ENCODE assay signal across 11 cellular contexts in genomic region chr14:65373011-65373670, GRCh38. TPM values are rescaled to one million over a fixed set of nuclear protein-coding genes. Genes with fewer than 3 reads are reported as not detected.
DNase-seq lines count a peak whose midpoint lies in the region; ATAC-seq, FAIRE-seq and TF ChIP-seq lines count a peak whose summit lies in the region.
"Had no signal": no experiment of that assay in that cellular context is flagged by ENCODE, and none has a peak within 500 bp of the region (broad histone marks: within the 10 kb centered on the region; RNA-seq: fewer than 3 reads in every experiment).

No MANE protein-coding gene starts in this region.

- H3K9me3 ChIP-seq in mucosa of stomach (ENCODE audit: control insufficient read depth, low read length) (no peaks in the 10 kb centered on the region), heart right ventricle (no peaks in the 10 kb centered on the region)

- ATAC-seq in HG03457 (IDR thresholded peaks at IDR 0.05; ENCODE audit: unreplicated experiment) (no peak), heart right ventricle (no peak), HG03520 (IDR thresholded peaks at IDR 0.05; ENCODE audit: unreplicated experiment) (no peak)

- H3K4me3 Mint-ChIP-seq in activated T-helper 2 cell treated with anti-CD3 and anti-CD28 coated beads, Interferon-gamma antibody, Interleukin-2, Interleukin-4, amounts not matched to agents 10 μg/mL and 5 μg/mL and 100 μg/mL, durations not matched to agents 14 hours and 24 hours and 36 hours (ENCODE audit: low read depth): peak overlapping the region; percentile 22

- H3K36me3 ChIP-seq in mucosa of stomach (ENCODE audit: control insufficient read depth, insufficient read depth, low read length): no peaks in the 10 kb centered on the region
- no peaks in the 10 kb centered on the region for H3K36me3 ChIP-seq in heart right ventricle

- H3K27me3 ChIP-seq in mucosa of stomach (ENCODE audit: control insufficient read depth, insufficient read depth, low read length) (no peaks in the 10 kb centered on the region), heart right ventricle (peaks cover 0 to 12% (median 5%) of the 10 kb centered on the region in 7 donors)

- intact Hi-C loops in activated T-helper 2 cell treated with anti-CD3 and anti-CD28 coated beads, Interferon-gamma antibody, Interleukin-2, Interleukin-4, amounts not matched to agents 10 μg/mL and 5 μg/mL and 100 μg/mL, durations not matched to agents 14 hours and 24 hours and 36 hours (cut with micrococcal nuclease): loop anchor here (5.0 kb wide), 1 partner anchor 39 kb away; the partner anchor contains the start of gene FUT8
- intact Hi-C loops in heart right ventricle (cut with DNase I): no loop called here

- H3K27ac Mint-ChIP-seq in activated T-helper 2 cell treated with anti-CD3 and anti-CD28 coated beads, Interferon-gamma antibody, Interleukin-2, Interleukin-4, amounts not matched to agents 10 μg/mL and 5 μg/mL and 100 μg/mL, durations not matched to agents 14 hours and 24 hours and 36 hours: no peak overlapping the region

- H3K27me3 Mint-ChIP-seq in activated T-helper 2 cell treated with anti-CD3 and anti-CD28 coated beads, Interferon-gamma antibody, Interleukin-2, Interleukin-4, amounts not matched to agents 10 μg/mL and 5 μg/mL and 100 μg/mL, durations not matched to agents 14 hours and 24 hours and 36 hours (ENCODE audit: low read depth): no peaks in the 10 kb centered on the region

- DNase-seq in AG10803 (ENCODE audit: low read depth) (no peak), GM12892 (ENCODE audit: insufficient read length) (no peak), heart right ventricle (no peak), Kasumi-1 (lab: John Stamatoyannopoulos, UW) (no peak)
- DNase-seq in activated T-helper 2 cell treated with anti-CD3 and anti-CD28 coated beads, Interferon-gamma antibody, Interleukin-2, Interleukin-4, amounts not matched to agents 10 μg/mL and 5 μg/mL and 100 μg/mL, durations not matched to agents 14 hours and 24 hours and 36 hours (ENCODE audit: low spot score): no peak
- DNase-seq: activated T-cell treated with anti-CD3 and anti-CD28 coated beads, Interleukin-2, amount 50 U/mL, for 1 hour; AML-193; RPMI8226 had no signal

- TF ChIP-seq POLR2A in GM12892 (IDR thresholded peaks at IDR 0.05; ENCODE audit: low read depth, low read length): no peak

- TF ChIP-seq CTCF in AG10803 (conservative IDR thresholded peaks at IDR 0.05; ENCODE audit: low read length) (no peak), heart right ventricle (IDR thresholded peaks at IDR 0.05) (no peak)

- H3K9ac ChIP-seq in mucosa of stomach (ENCODE audit: low read length): peak overlapping the region; percentile 19

- H3K27ac ChIP-seq in heart right ventricle: no peak overlapping the region

- H3K4me1 Mint-ChIP-seq in activated T-helper 2 cell treated with anti-CD3 and anti-CD28 coated beads, Interferon-gamma antibody, Interleukin-2, Interleukin-4, amounts not matched to agents 10 μg/mL and 5 μg/mL and 100 μg/mL, durations not matched to agents 14 hours and 24 hours and 36 hours (ENCODE audit: low read depth): peaks cover 42% of the 10 kb centered on the region

- peaks cover 15% of the 10 kb centered on the region for H3K4me1 ChIP-seq in mucosa of stomach (ENCODE audit: control insufficient read depth, insufficient read depth, low read length)
- peaks cover 0 to 11% (median 0%) of the 10 kb centered on the region in 9 donors for H3K4me1 ChIP-seq in heart right ventricle

- FAIRE-seq in GM12892 (lab: Jason Lieb, UNC): peak; percentile 79

- H3K36me3 Mint-ChIP-seq in activated T-helper 2 cell treated with anti-CD3 and anti-CD28 coated beads, Interferon-gamma antibody, Interleukin-2, Interleukin-4, amounts not matched to agents 10 μg/mL and 5 μg/mL and 100 μg/mL, durations not matched to agents 14 hours and 24 hours and 36 hours (ENCODE audit: low read depth): peaks cover 57% of the 10 kb centered on the region

- WGBS in heart right ventricle, 2 donors: 61 to 68% methylated on average over 15 of the region's 15 CpGs

- peaks cover 5% of the 10 kb centered on the region for H3K9me3 Mint-ChIP-seq in activated T-helper 2 cell treated with anti-CD3 and anti-CD28 coated beads, Interferon-gamma antibody, Interleukin-2, Interleukin-4, amounts not matched to agents 10 μg/mL and 5 μg/mL and 100 μg/mL, durations not matched to agents 14 hours and 24 hours and 36 hours

- peak overlapping the region; percentile 33 for H3K4me3 ChIP-seq in AG10803 (ENCODE audit: low read length)
- H3K4me3 ChIP-seq in mucosa of stomach (ENCODE audit: low read length): no peak overlapping the region
- no peak overlapping the region for H3K4me3 ChIP-seq in heart right ventricle

RNA-seq across cellular contexts. Expression of gene FUT8, which starts 39.4 kb away (rescaled TPM):
- polyA plus RNA-seq in GM12892 (2012; ENCODE audit: missing spikeins): 44.2 TPM
- total RNA-seq in activated T-helper 2 cell treated with anti-CD3 and anti-CD28 coated beads, Interferon-gamma antibody, Interleukin-2, Interleukin-4, amounts not matched to agents 10 μg/mL and 5 μg/mL and 100 μg/mL, durations not matched to agents 14 hours and 24 hours and 36 hours: 110 and 124 TPM in 2 replicates
- 10 to 100 TPM in 6 of 10 donors, 1 to 10 TPM in 4; 8.3 to 16.1 (median 11.0) TPM for total RNA-seq in heart right ventricle
- polyA plus RNA-seq in heart right ventricle: 1 to 10 TPM; 2.9 to 7.1 TPM
